ENCODE assay signal across 8 cellular contexts in genomic region chr18:3248670-3249359, GRCh38. TPM values are rescaled to one million over a fixed set of nuclear protein-coding genes. Genes with fewer than 3 reads are reported as not detected.
A peak's percentile ranks its signal among the peaks of the same experiment; 100 is the strongest.
DNase-seq lines count a peak whose midpoint lies in the region; ATAC-seq, FAIRE-seq and TF ChIP-seq lines count a peak whose summit lies in the region.

No MANE protein-coding gene starts in this region.

- H3K4me2 ChIP-seq in A549: peak overlapping the region; percentile 91

- no peaks in the 10 kb centered on the region for H3K27me3 ChIP-seq in Peyer's patch
- no peaks in the 10 kb centered on the region for H3K27me3 ChIP-seq in colonic mucosa
- no peaks in the 10 kb centered on the region for H3K27me3 ChIP-seq in mucosa of stomach (ENCODE audit: control insufficient read depth, insufficient read depth, low read length)

- POLR2A ChIA-PET in A549 (lab: Yijun Ruan, JAX): interaction anchor here (1.2 to 1.9 kb wide), 2 partner anchors 13 to 354 kb away, joined by 5 to 7 read pairs; partner anchors contain the start of gene MYL12B

- TF ChIP-seq RAD21 in A549 (conservative IDR thresholded peaks at IDR 0.05 in 1 of 2, IDR thresholded peaks at IDR 0.05 in 1 of 2): no peak

- H3K27ac ChIP-seq in A549 (peak overlapping the region; percentile 93 to 98), Peyer's patch (peak overlapping the region; percentile 98 to 99 (median 98)), colonic mucosa (peak overlapping the region; percentile 99)

- WGBS in A549 (ENCODE audit: missing lambda C conversion rate): 3% methylated on average over 9 of the region's 9 CpGs

- TF ChIP-seq POLR2A in A549 (IDR thresholded peaks at IDR 0.05; ENCODE audit: low read length) (no peak), GM12892 (IDR thresholded peaks at IDR 0.05; ENCODE audit: low read depth, low read length) (peak; percentile 49), Peyer's patch (IDR thresholded peaks at IDR 0.05) (peak; percentile 32 to 81)

- CTCF ChIA-PET in A549 (lab: Yijun Ruan, JAX): interaction anchor here (1.0 kb wide), 1 partner anchor 346 kb away, joined by 4 read pairs; no protein-coding TSS in a partner anchor

- peak overlapping the region; percentile 99 to 100 for H3K9ac ChIP-seq in colonic mucosa (ENCODE audit: low read depth in 2 of 2, low read length in 2 of 2)
- peak overlapping the region; percentile 98 for H3K9ac ChIP-seq in mucosa of stomach (ENCODE audit: low read length)

- no peak for TF ChIP-seq EP300 in A549 (IDR thresholded peaks at IDR 0.05)

- peak overlapping the region; percentile 82 for H3K4me3 ChIP-seq in A549
- H3K4me3 ChIP-seq in Peyer's patch: peak overlapping the region; percentile 76 to 88 (median 83)
- H3K4me3 ChIP-seq in colonic mucosa: peak overlapping the region; percentile 93
- peak overlapping the region; percentile 44 for H3K4me3 ChIP-seq in mucosa of stomach (ENCODE audit: low read length)

- intact Hi-C loops in colonic mucosa (cut with DNase I): loop anchor here (5.0 to 10.0 kb wide), 3 partner anchors 97 to 317 kb away; partner anchors contain the start of gene LPIN2

- H3K9me3 ChIP-seq in A549 (no peaks in the 10 kb centered on the region), Peyer's patch (no peaks in the 10 kb centered on the region), colonic mucosa (no peaks in the 10 kb centered on the region), mucosa of stomach (ENCODE audit: control insufficient read depth, low read length) (no peaks in the 10 kb centered on the region)

- no peak for TF ChIP-seq CTCF in A549 (IDR thresholded peaks at IDR 0.05)
- TF ChIP-seq CTCF in Peyer's patch (IDR thresholded peaks at IDR 0.05): no peak
- TF ChIP-seq CTCF in colonic mucosa (IDR thresholded peaks at IDR 0.05): no peak

- no peak for ATAC-seq in A549
- no peak for ATAC-seq in HG02678 (IDR thresholded peaks at IDR 0.05; ENCODE audit: unreplicated experiment)

- DNase-seq in A549 (ENCODE audit: low read depth in 1 of 2, low spot score in 1 of 2) (peak in 1 of 2 experiments; percentile 70), GM12892 (ENCODE audit: insufficient read length) (no peak), Peyer's patch (peak in 2 of 3 donors; percentile 37 to 73), colonic mucosa (peak; percentile 72), NCI-H2107 (lab: John Stamatoyannopoulos, UW) (no peak)
- no peak for DNase-seq in stimulated activated CD4-positive, alpha-beta T cell treated with anti-CD3 and anti-CD28 coated beads, Interleukin-4, amount 100 ng/mL, for 1 hour

- FAIRE-seq in A549 (lab: Jason Lieb, UNC) (no peak), GM12892 (lab: Jason Lieb, UNC) (peak; percentile 5)

- H3K36me3 ChIP-seq in Peyer's patch (peaks cover 0 to 7% (median 0%) of the 10 kb centered on the region in 3 donors), colonic mucosa (no peaks in the 10 kb centered on the region), mucosa of stomach (ENCODE audit: control insufficient read depth, insufficient read depth, low read length) (no peaks in the 10 kb centered on the region)

- H3K4me1 ChIP-seq in A549 (peaks cover 44% of the 10 kb centered on the region), Peyer's patch (peaks cover 0 to 40% (median 6%) of the 10 kb centered on the region in 4 donors), colonic mucosa (no peaks in the 10 kb centered on the region), mucosa of stomach (ENCODE audit: control insufficient read depth, insufficient read depth, low read length) (peaks cover 6% of the 10 kb centered on the region)

TF ChIP-seq in A549, 52 proteins besides CTCF, POLR2A, EP300 and RAD21:
- TF ChIP-seq CEBPB (IDR thresholded peaks at IDR 0.05) (no peak), NPAS2 (CRISPR knock-in tag; IDR thresholded peaks at IDR 0.05; ENCODE audit: borderline replicate concordance) (no peak), RCOR1 (IDR thresholded peaks at IDR 0.05; ENCODE audit: low read depth, low read length) (no peak), USF2 (IDR thresholded peaks at IDR 0.05) (no peak), FOSL2 (IDR thresholded peaks at IDR 0.05) (no peak), FOSL2 (CRISPR knock-in tag; IDR thresholded peaks at IDR 0.05) (no peak), GATA3 (IDR thresholded peaks at IDR 0.05; ENCODE audit: borderline replicate concordance) (no peak), SMC3 (IDR thresholded peaks at IDR 0.05) (no peak), ATOH8 (CRISPR knock-in tag; IDR thresholded peaks at IDR 0.05; ENCODE audit: low read depth) (no peak), NR3C1 (IDR thresholded peaks at IDR 0.05) (no peak), FOXS1 (CRISPR knock-in tag; IDR thresholded peaks at IDR 0.05) (no peak), HOXA7 (CRISPR knock-in tag; IDR thresholded peaks at IDR 0.05) (no peak), CBX8 (IDR thresholded peaks at IDR 0.05) (no peak), E2F6 (IDR thresholded peaks at IDR 0.05; ENCODE audit: borderline replicate concordance, low read depth) (no peak), FOSB (CRISPR knock-in tag; IDR thresholded peaks at IDR 0.05) (no peak), EHMT2 (IDR thresholded peaks at IDR 0.05; ENCODE audit: low read depth) (no peak), ESRRA (IDR thresholded peaks at IDR 0.05; ENCODE audit: borderline replicate concordance, low read length) (no peak), BHLHE40 (IDR thresholded peaks at IDR 0.05; ENCODE audit: low read depth, low read length) (no peak), TFCP2L1 (CRISPR knock-in tag; IDR thresholded peaks at IDR 0.05) (no peak)

RNA-seq across cellular contexts. Expression of gene MYL12A, which starts 1.2 kb away (rescaled TPM):
- 446 and 510 TPM in 2 replicates for polyA plus RNA-seq in A549 (2011; rRNA removed)
- 183 and 195 TPM in 2 replicates for polyA plus RNA-seq in A549 (2012; cell fraction: cytosol; rRNA removed)
- 75.7 and 105 TPM in 2 replicates for polyA plus RNA-seq in A549 (2012; cell fraction: nucleus; rRNA removed)
- polyA plus RNA-seq in A549 (2017; fragmentation: RNase III; extraction: RNeasy Plus Mini Kit Qiagen cat#74134 plus additional on column Dnase treatment): 514 to 544 TPM (median 539 TPM) in 3 replicates
- 165 and 202 TPM in 2 replicates for polyA minus RNA-seq in A549 (2011; rRNA and poly(A)+ RNA removed)
- 532 TPM for polyA plus RNA-seq in GM12892 (2012; ENCODE audit: missing spikeins)
- 100 to 1,000 TPM; 256 to 401 (median 312) TPM for total RNA-seq in Peyer's patch
- 100 to 1,000 TPM; 338 to 537 TPM for total RNA-seq in colonic mucosa

RNA-seq across cellular contexts. Expression of gene MYL12B, which starts 13.1 kb away (rescaled TPM):
- polyA plus RNA-seq in A549 (2011; rRNA removed) (484 and 498 TPM in 2 replicates), A549 (2017; fragmentation: RNase III; extraction: RNeasy Plus Mini Kit Qiagen cat#74134 plus additional on column Dnase treatment) (419 to 437 TPM (median 426 TPM) in 3 replicates)
- polyA plus RNA-seq in A549 (2012; cell fraction: cytosol; rRNA removed): 333 and 358 TPM in 2 replicates
- polyA plus RNA-seq in A549 (2012; cell fraction: nucleus; rRNA removed): 118 and 127 TPM in 2 replicates
- 129 and 132 TPM in 2 replicates for polyA minus RNA-seq in A549 (2011; rRNA and poly(A)+ RNA removed)
- 388 TPM for polyA plus RNA-seq in GM12892 (2012; ENCODE audit: missing spikeins)
- total RNA-seq in Peyer's patch (100 to 1,000 TPM; 246 to 511 (median 369) TPM), colonic mucosa (100 to 1,000 TPM; 415 to 575 TPM)

RNA-seq across cellular contexts. Expression of gene MYOM1, which starts 29.0 kb away (rescaled TPM):
- polyA plus RNA-seq in A549 (2011; rRNA removed) (0.30 and 0.36 TPM in 2 replicates), A549 (2017; fragmentation: RNase III; extraction: RNeasy Plus Mini Kit Qiagen cat#74134 plus additional on column Dnase treatment) (0.18 to 0.34 TPM (median 0.33 TPM) in 3 replicates)
- 0.08 and 0.16 TPM in 2 replicates for polyA plus RNA-seq in A549 (2012; cell fraction: cytosol; rRNA removed)
- 0.10 and 0.53 TPM in 2 replicates for polyA plus RNA-seq in A549 (2012; cell fraction: nucleus; rRNA removed)
- 0.25 and 0.29 TPM in 2 replicates for polyA minus RNA-seq in A549 (2011; rRNA and poly(A)+ RNA removed)
- 1.4 TPM for polyA plus RNA-seq in GM12892 (2012; ENCODE audit: missing spikeins)
- total RNA-seq in Peyer's patch (10 to 100 TPM in 1 of 4 donors, 1 to 10 TPM in 3; 1.3 to 29.7 (median 3.1) TPM), colonic mucosa (1 to 10 TPM; 2.8 to 7.9 TPM)

Comparison
In these comparisons a context has a peak if more than half of its experiments do, and no peak if none do; other contexts are left out.
1. DNase-seq: peak in Peyer's patch (2 of 3) and colonic mucosa (single experiment); none in GM12892 (single experiment), NCI-H2107 (single experiment) and stimulated activated CD4-positive, alpha-beta T cell treated with anti-CD3 and anti-CD28 coated beads, Interleukin-4, amount 100 ng/mL, for 1 hour (single experiment).
2. Peak in every context shown above with its lines, with median percentiles within 50 percentile points of each other: H3K27ac ChIP-seq and H3K4me3 ChIP-seq.